1 cellular context compared by ENCODE assay signal in the genomic region with DNA sequence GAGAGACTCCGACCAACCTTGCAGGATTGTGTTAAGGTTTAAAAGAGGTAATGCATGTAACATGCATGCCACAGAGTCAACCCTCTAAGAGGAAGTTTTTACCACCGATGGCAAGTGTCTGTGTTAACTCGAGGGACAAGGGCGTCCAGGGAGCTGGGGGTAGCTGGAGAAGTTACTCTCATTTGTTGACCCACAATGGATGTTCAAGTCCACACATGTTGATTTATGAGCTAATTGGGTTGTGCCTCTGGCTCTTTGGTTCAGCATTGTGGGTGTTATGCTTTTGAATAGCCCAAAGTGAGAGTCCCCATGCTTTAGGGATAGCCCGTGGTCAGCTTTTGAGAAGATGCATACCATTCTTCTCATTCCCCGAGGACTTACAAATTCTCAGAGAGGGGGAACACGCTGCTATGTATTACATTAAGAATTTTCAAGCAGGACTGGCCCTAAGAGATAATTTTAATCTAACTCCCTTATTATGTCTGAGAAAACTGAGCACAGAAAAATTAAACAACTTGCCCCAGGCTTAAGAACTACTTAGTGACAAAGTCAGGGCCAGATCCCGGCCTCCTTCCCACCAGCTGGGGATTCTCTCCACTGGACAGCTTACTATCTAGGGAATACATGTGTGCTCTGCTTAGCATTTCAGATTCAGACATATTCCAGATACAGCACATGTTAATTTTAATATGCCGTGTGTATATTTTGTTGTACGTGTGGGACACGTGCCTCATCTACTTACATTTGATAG.
A peak's percentile ranks its signal among the peaks of the same experiment; 100 is the strongest.
TF ChIP-seq lines count a peak whose summit lies in the region.

No MANE protein-coding gene starts in this region.

TF ChIP-seq in SK-N-SH treated with all-trans-retinoic acid at 6 μM for 48 hours, 23 proteins besides CTCF, POLR2A, EP300 and RAD21:
- TF ChIP-seq, protein P1, sequence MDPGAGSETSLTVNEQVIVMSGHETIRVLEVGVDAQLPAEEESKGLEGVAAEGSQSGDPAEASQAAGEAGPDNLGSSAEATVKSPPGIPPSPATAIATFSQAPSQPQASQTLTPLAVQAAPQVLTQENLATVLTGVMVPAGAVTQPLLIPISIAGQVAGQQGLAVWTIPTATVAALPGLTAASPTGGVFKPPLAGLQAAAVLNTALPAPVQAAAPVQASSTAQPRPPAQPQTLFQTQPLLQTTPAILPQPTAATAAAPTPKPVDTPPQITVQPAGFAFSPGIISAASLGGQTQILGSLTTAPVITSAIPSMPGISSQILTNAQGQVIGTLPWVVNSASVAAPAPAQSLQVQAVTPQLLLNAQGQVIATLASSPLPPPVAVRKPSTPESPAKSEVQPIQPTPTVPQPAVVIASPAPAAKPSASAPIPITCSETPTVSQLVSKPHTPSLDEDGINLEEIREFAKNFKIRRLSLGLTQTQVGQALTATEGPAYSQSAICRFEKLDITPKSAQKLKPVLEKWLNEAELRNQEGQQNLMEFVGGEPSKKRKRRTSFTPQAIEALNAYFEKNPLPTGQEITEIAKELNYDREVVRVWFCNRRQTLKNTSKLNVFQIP (CRISPR knock-in tag; IDR thresholded peaks at IDR 0.05; ENCODE audit: borderline replicate concordance, low read depth), result no peak
- TF ChIP-seq TSHZ2 (CRISPR knock-in tag; IDR thresholded peaks at IDR 0.05), result peak; percentile 66; the same call in 1 of the 2 replicates
- TF ChIP-seq ISL1 (CRISPR knock-in tag; IDR thresholded peaks at IDR 0.05), result peak; percentile 38; the same call in 1 of the 2 replicates
- TF ChIP-seq, protein P2, sequence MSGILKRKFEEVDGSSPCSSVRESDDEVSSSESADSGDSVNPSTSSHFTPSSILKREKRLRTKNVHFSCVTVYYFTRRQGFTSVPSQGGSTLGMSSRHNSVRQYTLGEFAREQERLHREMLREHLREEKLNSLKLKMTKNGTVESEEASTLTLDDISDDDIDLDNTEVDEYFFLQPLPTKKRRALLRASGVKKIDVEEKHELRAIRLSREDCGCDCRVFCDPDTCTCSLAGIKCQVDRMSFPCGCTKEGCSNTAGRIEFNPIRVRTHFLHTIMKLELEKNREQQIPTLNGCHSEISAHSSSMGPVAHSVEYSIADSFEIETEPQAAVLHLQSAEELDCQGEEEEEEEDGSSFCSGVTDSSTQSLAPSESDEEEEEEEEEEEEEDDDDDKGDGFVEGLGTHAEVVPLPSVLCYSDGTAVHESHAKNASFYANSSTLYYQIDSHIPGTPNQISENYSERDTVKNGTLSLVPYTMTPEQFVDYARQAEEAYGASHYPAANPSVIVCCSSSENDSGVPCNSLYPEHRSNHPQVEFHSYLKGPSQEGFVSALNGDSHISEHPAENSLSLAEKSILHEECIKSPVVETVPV (CRISPR knock-in tag; IDR thresholded peaks at IDR 0.05), result peak; percentile 24; the same call in 1 of the 2 replicates
- no peak for TF ChIP-seq ZFP30 (CRISPR knock-in tag; IDR thresholded peaks at IDR 0.05)
- no peak for TF ChIP-seq ZNF70 (CRISPR knock-in tag; IDR thresholded peaks at IDR 0.05)
- TF ChIP-seq TCF4 (CRISPR knock-in tag; IDR thresholded peaks at IDR 0.05; ENCODE audit: borderline replicate concordance), result peak; percentile 95
